11 cellular contexts compared by ENCODE assay signal in genomic region chr2:172098287-172098649, GRCh38. TPM values are rescaled to one million over a fixed set of nuclear protein-coding genes. Genes with fewer than 3 reads are reported as not detected.
DNase-seq lines count a peak whose midpoint lies in the region; TF ChIP-seq lines count a peak whose summit lies in the region.
"Had no signal": no experiment of that assay in that cellular context is flagged by ENCODE, and none has a peak within 500 bp of the region (broad histone marks: within the 10 kb centered on the region; RNA-seq: fewer than 3 reads in every experiment).

No MANE protein-coding gene starts in this region.

- H3K27ac Mint-ChIP-seq in activated CD4-positive, alpha-beta memory T cell treated with anti-CD3 and anti-CD28 coated beads, Interleukin-2, amount 10 ng/mL, durations not matched to agents 7 days and 5 days, result peak overlapping the region; percentile 45
- H3K27ac Mint-ChIP-seq: activated naive CD4-positive, alpha-beta T cell treated with anti-CD3 and anti-CD28 coated beads for 36 hours had no signal

- H3K27ac ChIP-seq in OCI-LY7 (ENCODE audit: low read depth, low read length, poor library complexity, severe bottlenecking), result no peak overlapping the region
- H3K27ac ChIP-seq: spleen had no signal

- H3K4me3 Mint-ChIP-seq in activated CD4-positive, alpha-beta memory T cell treated with anti-CD3 and anti-CD28 coated beads, Interleukin-2, amount 10 ng/mL, durations not matched to agents 7 days and 5 days, result peak overlapping the region; percentile 48

- no peaks in the 10 kb centered on the region for H3K9me2 ChIP-seq in OCI-LY7 (ENCODE audit: insufficient read depth, low read length)

- H3K27me3 Mint-ChIP-seq in activated CD4-positive, alpha-beta memory T cell treated with anti-CD3 and anti-CD28 coated beads, Interleukin-2, amount 10 ng/mL, durations not matched to agents 7 days and 5 days, result peaks cover 79% of the 10 kb centered on the region

- H3K4me3 ChIP-seq in AG04449 (ENCODE audit: low read depth, low read length) (peak overlapping the region; percentile 81), OCI-LY7 (ENCODE audit: low read depth, low read length, poor library complexity, severe bottlenecking) (no peak overlapping the region)

- H3K4me2 ChIP-seq in OCI-LY7 (ENCODE audit: low read length), result no peak overlapping the region

- no peaks in the 10 kb centered on the region for H3K9me3 ChIP-seq in OCI-LY7 (ENCODE audit: low read length)

- TF ChIP-seq CTCF in AG04449 (IDR thresholded peaks at IDR 0.05; ENCODE audit: insufficient read depth, low read length, missing control alignments), result no peak
- no peak for TF ChIP-seq CTCF in GM10266 (IDR thresholded peaks at IDR 0.05; ENCODE audit: control insufficient read depth, insufficient read depth, low read depth, missing control alignments)
- no peak for TF ChIP-seq CTCF in OCI-LY7 (conservative IDR thresholded peaks at IDR 0.05; ENCODE audit: low read length)

- intact Hi-C loops in OCI-LY7 (cut with micrococcal nuclease; ENCODE audit: unreplicated experiment), result no loop called here

- CTCF ChIA-PET in AG04449 (lab: Yijun Ruan, JAX) (interaction anchor here (1.1 to 2.3 kb wide), 3 partner anchors 11 to 287 kb away, joined by 3 to 10 read pairs (median 3); no protein-coding TSS in a partner anchor), OCI-LY7 (lab: Charles Lee; ENCODE audit: unreplicated experiment) (no interaction called here)
- CTCF ChIA-PET in activated CD4-positive, alpha-beta memory T cell treated with anti-CD3 and anti-CD28 coated beads, Interleukin-2, amount 10 ng/mL, durations not matched to agents 7 days and 5 days (lab: Charles Lee), result interaction anchor here (1.8 to 5.3 kb wide), 2 partner anchors 8 to 12 kb away, joined by 5 to 39 read pairs; partner anchors contain the start of gene DLX1

- H3K36me3 Mint-ChIP-seq in activated CD4-positive, alpha-beta memory T cell treated with anti-CD3 and anti-CD28 coated beads, Interleukin-2, amount 10 ng/mL, durations not matched to agents 7 days and 5 days (ENCODE audit: low read depth), result peaks cover 13% of the 10 kb centered on the region

- no TSS peak for BruUV-seq in OCI-LY7 (replicated peaks; lab: Mats Ljungman, UMichigan)

- H3K4me1 Mint-ChIP-seq in activated CD4-positive, alpha-beta memory T cell treated with anti-CD3 and anti-CD28 coated beads, Interleukin-2, amount 10 ng/mL, durations not matched to agents 7 days and 5 days, result peaks cover 62% of the 10 kb centered on the region

- no peaks in the 10 kb centered on the region for H3K9me3 Mint-ChIP-seq in activated CD4-positive, alpha-beta memory T cell treated with anti-CD3 and anti-CD28 coated beads, Interleukin-2, amount 10 ng/mL, durations not matched to agents 7 days and 5 days
- H3K9me3 Mint-ChIP-seq: activated naive CD4-positive, alpha-beta T cell treated with anti-CD3 and anti-CD28 coated beads for 36 hours had no signal

- POLR2A ChIA-PET in AG04449 (lab: Yijun Ruan, JAX) (interaction anchor here (1.3 to 5.0 kb wide), 4 partner anchors 9 to 386 kb away, joined by 3 to 76 read pairs (median 28); partner anchors contain the start of gene DLX1), OCI-LY7 (lab: Charles Lee) (no interaction called here)
- POLR2A ChIA-PET in activated CD4-positive, alpha-beta memory T cell treated with anti-CD3 and anti-CD28 coated beads, Interleukin-2, amount 10 ng/mL, durations not matched to agents 7 days and 5 days (lab: Charles Lee), result interaction anchor here (1.2 kb wide), 1 partner anchor 15 kb away, joined by 4 read pairs; no protein-coding TSS in a partner anchor

- peaks cover 5% of the 10 kb centered on the region for H3K4me1 ChIP-seq in OCI-LY7 (ENCODE audit: insufficient read depth, low read length, poor library complexity, severe bottlenecking)

- no peak overlapping the region for H2AFZ ChIP-seq in OCI-LY7 (ENCODE audit: low read length)

- no peaks in the 10 kb centered on the region for H4K20me1 ChIP-seq in OCI-LY7 (ENCODE audit: insufficient read depth, low read length)

- DNase-seq in AG04449 (ENCODE audit: low read depth, low spot score) (no peak), GM10266 (ENCODE audit: extremely low spot score) (peak; percentile 32), islet precursor cell (peak; percentile 55), OCI-LY7 (ENCODE audit: low spot score) (no peak), COLO668 (lab: John Stamatoyannopoulos, UW; ENCODE audit: unreplicated experiment) (no peak), dermis blood vessel endothelial cell (no peak), NCI-H2029 treated with DMSO at 0.1 percent for 48 hours (lab: John Stamatoyannopoulos, UW) (no peak)
- DNase-seq in activated CD4-positive, alpha-beta memory T cell treated with anti-CD3 and anti-CD28 coated beads, Interleukin-2, amount 10 ng/mL, durations not matched to agents 7 days and 5 days, result no peak

- H3K36me3 ChIP-seq in OCI-LY7 (ENCODE audit: insufficient read depth, low read length), result no peaks in the 10 kb centered on the region
- H3K36me3 ChIP-seq: spleen had no signal

- H3K79me2 ChIP-seq in OCI-LY7 (ENCODE audit: insufficient read depth, low read depth, low read length), result no peaks in the 10 kb centered on the region

RNA-seq across cellular contexts. Expression of gene DLX2, which starts 4.4 kb away (rescaled TPM):
- total RNA-seq in activated CD4-positive, alpha-beta memory T cell treated with anti-CD3 and anti-CD28 coated beads, Interleukin-2, amount 10 ng/mL, durations not matched to agents 7 days and 5 days, result not detected
- 0.22 TPM in 1 of 2 replicates, not detected in the other for total RNA-seq in OCI-LY7 (2014; rRNA removed; shearing (Covaris generic))
- not detected in 2 replicates for total RNA-seq in OCI-LY7 (2022)
- not detected in 2 replicates for total RNA-seq in dermis blood vessel endothelial cell
- total RNA-seq: activated naive CD4-positive, alpha-beta T cell treated with anti-CD3 and anti-CD28 coated beads for 36 hours; liver; spleen had no signal

RNA-seq across cellular contexts. Expression of gene DLX1, which starts 13.0 kb away (rescaled TPM):
- under 1 TPM in 1 of 2 experiments, not detected in 1; 0.18 TPM for total RNA-seq in activated CD4-positive, alpha-beta memory T cell treated with anti-CD3 and anti-CD28 coated beads, Interleukin-2, amount 10 ng/mL, durations not matched to agents 7 days and 5 days
- total RNA-seq in OCI-LY7 (2014; rRNA removed; shearing (Covaris generic)), result not detected in 2 replicates
- not detected in 2 replicates for total RNA-seq in OCI-LY7 (2022)
- total RNA-seq in dermis blood vessel endothelial cell, result not detected in 2 replicates
- total RNA-seq: activated naive CD4-positive, alpha-beta T cell treated with anti-CD3 and anti-CD28 coated beads for 36 hours; liver; spleen had no signal

Comparison
In these comparisons a context has a peak if more than half of its experiments do, and no peak if none do; other contexts are left out.
1. DNase-seq: peak in GM10266 (single experiment) and islet precursor cell (single experiment); none in AG04449 (single experiment), activated CD4-positive, alpha-beta memory T cell treated with anti-CD3 and anti-CD28 coated beads, Interleukin-2, amount 10 ng/mL, durations not matched to agents 7 days and 5 days (single experiment), OCI-LY7 (single experiment), COLO668 (single experiment), dermis blood vessel endothelial cell (single experiment) and NCI-H2029 treated with DMSO at 0.1 percent for 48 hours (single experiment).